Comparison of ENCODE assay signal across 8 cellular contexts in genomic region chr2:100563407-100564247, GRCh38. TPM values are rescaled to one million over a fixed set of nuclear protein-coding genes. Genes with fewer than 3 reads are reported as not detected.
DNase-seq lines count a peak whose midpoint lies in the region; ATAC-seq and TF ChIP-seq lines count a peak whose summit lies in the region.

No MANE protein-coding gene starts in this region.

- H3K4me1 Mint-ChIP-seq in CD4-positive, alpha-beta T cell (ENCODE audit: low read depth): peaks cover 46% of the 10 kb centered on the region
- peaks cover 39% of the 10 kb centered on the region for H3K4me1 Mint-ChIP-seq in dendritic cell treated with granulocyte-macrophage colony-stimulating factor and Interleukin-4, amounts not matched to agents 40 ng/mL and 50 ng/mL, for 4 days (ENCODE audit: low read depth)

- H3K4me3 ChIP-seq in muscle layer of duodenum (ENCODE audit: low read depth in 1 of 2, low read length in 2 of 2): peak overlapping the region; percentile 80 to 89

- no peak for DNase-seq in CD4-positive, alpha-beta T cell
- DNase-seq in M059J (ENCODE audit: low read depth) (peak; percentile 7), NOMO-1 treated with dmso at 0.1 percent for 144 hours (lab: John Stamatoyannopoulos, UW; ENCODE audit: unreplicated experiment) (no peak), posterior cingulate gyrus (no peak)
- no peak for DNase-seq in stimulated activated CD4-positive, alpha-beta T cell treated with anti-CD3 and anti-CD28 coated beads, Interleukin-4, amount 100 ng/mL, for 1 hour

- peaks cover 3 to 8% of the 10 kb centered on the region in 2 donors for H3K4me1 ChIP-seq in muscle layer of duodenum (ENCODE audit: control insufficient read depth in 1 of 2, insufficient read depth in 2 of 2, low read length in 2 of 2)

- H3K27me3 ChIP-seq in CD4-positive, alpha-beta T cell (ENCODE audit: control insufficient read depth, insufficient read depth, low read length): no peaks in the 10 kb centered on the region
- H3K27me3 ChIP-seq in muscle layer of duodenum (ENCODE audit: low read depth, low read length): no peaks in the 10 kb centered on the region

- H3K4me3 Mint-ChIP-seq in CD4-positive, alpha-beta T cell: peak overlapping the region; percentile 94
- H3K4me3 Mint-ChIP-seq in dendritic cell treated with granulocyte-macrophage colony-stimulating factor and Interleukin-4, amounts not matched to agents 40 ng/mL and 50 ng/mL, for 4 days: peak overlapping the region; percentile 86

- peaks cover 38% of the 10 kb centered on the region for H3K36me3 Mint-ChIP-seq in CD4-positive, alpha-beta T cell (ENCODE audit: low read depth)
- H3K36me3 Mint-ChIP-seq in dendritic cell treated with granulocyte-macrophage colony-stimulating factor and Interleukin-4, amounts not matched to agents 40 ng/mL and 50 ng/mL, for 4 days (ENCODE audit: low read depth): peaks cover 47% of the 10 kb centered on the region

- intact Hi-C loops in CD4-positive, alpha-beta T cell (cut with DNase I, micrococcal nuclease): loop anchor here (1.0 to 10.0 kb wide), 4 partner anchors 17 to 689 kb away; partner anchors contain the start of genes CNOT11 (in 1 of the 2) and TBC1D8 (in 1 of the 2)
- intact Hi-C loops in dendritic cell treated with granulocyte-macrophage colony-stimulating factor and Interleukin-4, amounts not matched to agents 40 ng/mL and 50 ng/mL, for 4 days (cut with micrococcal nuclease): loop anchor here (2.0 to 10.0 kb wide), 3 partner anchors 139 to 689 kb away; partner anchors contain the start of genes CNOT11 and RPL31
- intact Hi-C loops in posterior cingulate gyrus (cut with DNase I): loop anchor here (2.0 kb wide), 2 partner anchors 15 to 137 kb away; no protein-coding TSS in a partner anchor

- peaks cover 7 to 23% of the 10 kb centered on the region in 2 donors for H3K36me3 ChIP-seq in muscle layer of duodenum (ENCODE audit: control insufficient read depth in 1 of 2, insufficient read depth in 2 of 2, low read length in 2 of 2)

- ATAC-seq in CD4-positive, alpha-beta T cell (ENCODE audit: poor library complexity): no peak
- peak; percentile 4 for ATAC-seq in GM21526 (IDR thresholded peaks at IDR 0.05; ENCODE audit: low FRiP score, unreplicated experiment)

- H3K9me3 ChIP-seq in CD4-positive, alpha-beta T cell (ENCODE audit: control insufficient read depth, low read length): no peaks in the 10 kb centered on the region
- no peaks in the 10 kb centered on the region for H3K9me3 ChIP-seq in muscle layer of duodenum (ENCODE audit: control insufficient read depth in 1 of 2, low read length in 2 of 2)

- peak overlapping the region; percentile 97 for H3K27ac Mint-ChIP-seq in CD4-positive, alpha-beta T cell
- H3K27ac Mint-ChIP-seq in dendritic cell treated with granulocyte-macrophage colony-stimulating factor and Interleukin-4, amounts not matched to agents 40 ng/mL and 50 ng/mL, for 4 days: peak overlapping the region; percentile 96

- peak overlapping the region; percentile 74 for H3K27ac ChIP-seq in CD4-positive, alpha-beta T cell (ENCODE audit: low read depth, low read length)
- H3K27ac ChIP-seq in muscle layer of duodenum (ENCODE audit: low read length): peak overlapping the region; percentile 76

- no peaks in the 10 kb centered on the region for H3K27me3 Mint-ChIP-seq in CD4-positive, alpha-beta T cell
- no peaks in the 10 kb centered on the region for H3K27me3 Mint-ChIP-seq in dendritic cell treated with granulocyte-macrophage colony-stimulating factor and Interleukin-4, amounts not matched to agents 40 ng/mL and 50 ng/mL, for 4 days

- TF ChIP-seq CTCF in CD4-positive, alpha-beta T cell (IDR thresholded peaks at IDR 0.05): no peak

- H3K9me3 Mint-ChIP-seq in CD4-positive, alpha-beta T cell: no peaks in the 10 kb centered on the region
- H3K9me3 Mint-ChIP-seq in dendritic cell treated with granulocyte-macrophage colony-stimulating factor and Interleukin-4, amounts not matched to agents 40 ng/mL and 50 ng/mL, for 4 days: no peaks in the 10 kb centered on the region

- CTCF ChIA-PET in CD4-positive, alpha-beta T cell (lab: Charles Lee): interaction anchor here (0.7 to 2.6 kb wide), 6 partner anchors 17 to 440 kb away, joined by 3 to 14 read pairs (median 4); no protein-coding TSS in a partner anchor

- POLR2A ChIA-PET in CD4-positive, alpha-beta T cell (lab: Charles Lee): interaction anchor here (0.6 to 4.3 kb wide), 25 partner anchors 7 to 1007 kb away, joined by 3 to 101 read pairs (median 4); partner anchors contain the start of genes AFF3, CHST10, RNF149 and RPL31

RNA-seq across cellular contexts. Expression of gene PDCL3, which starts 0.8 kb away (rescaled TPM):
- 10 to 100 TPM; 31.7 to 34.6 TPM for total RNA-seq in CD4-positive, alpha-beta T cell
- 10.9 and 18.7 TPM in 2 replicates for total RNA-seq in M059J (2014; rRNA removed; shearing (Covaris generic))
